In genomic region chr11:118265954-118266353, GRCh38 we compare ENCODE assay signal across 17 cellular contexts. TPM values are rescaled to one million over a fixed set of nuclear protein-coding genes. Genes with fewer than 3 reads are reported as not detected.
A peak's percentile ranks its signal among the peaks of the same experiment; 100 is the strongest.
DNase-seq lines count a peak whose midpoint lies in the region; ATAC-seq, FAIRE-seq and TF ChIP-seq lines count a peak whose summit lies in the region.
"Had no signal": no experiment of that assay in that cellular context is flagged by ENCODE, and none has a peak within 500 bp of the region (broad histone marks: within the 10 kb centered on the region; RNA-seq: fewer than 3 reads in every experiment).

No MANE protein-coding gene starts in this region.

- no peak overlapping the region for H2AK5ac ChIP-seq in H1 (ENCODE audit: low read depth, low read length)

- peak overlapping the region; percentile 41 for H3K27ac Mint-ChIP-seq in activated naive CD4-positive, alpha-beta T cell treated with anti-CD3 and anti-CD28 coated beads, Interleukin-2, amount 50 U/mL, for 24 hours
- H3K27ac Mint-ChIP-seq in activated naive CD4-positive, alpha-beta T cell treated with anti-CD3 and anti-CD28 coated beads, Interleukin-2, amount 10 ng/mL, durations not matched to agents 7 days and 5 days: no peak overlapping the region
- H3K27ac Mint-ChIP-seq in mesothelial cell of epicardium: peak overlapping the region; percentile 93
- H3K27ac Mint-ChIP-seq: naive B cell had no signal

- no peak overlapping the region for H3K4me3 ChIP-seq in H1 (ENCODE audit: extremely low read depth in 1 of 4, insufficient read depth in 2 of 4, low read depth in 3 of 4, low read length in 4 of 4)
- peak overlapping the region in 2 of 4 donors; percentile 43 to 53 for H3K4me3 ChIP-seq in upper lobe of left lung

- in situ Hi-C loops in G401 (cut with HindIII; ENCODE audit: low sequenced_read_pairs): no loop called here

- no peak overlapping the region for H2BK15ac ChIP-seq in H1 (ENCODE audit: low read length)

- no peak overlapping the region for H3K56ac ChIP-seq in H1 (replicated peaks; ENCODE audit: insufficient read length, low read depth, low read length)

- peaks cover 1 to 42% (median 31%) of the 10 kb centered on the region in 4 experiments for H3K27me3 ChIP-seq in H1 (replicated peaks in 1 of 4; ENCODE audit: control insufficient read depth in 3 of 4, extremely low read depth in 1 of 4, insufficient read depth in 3 of 4, low read length in 3 of 4)
- no peaks in the 10 kb centered on the region for H3K27me3 ChIP-seq in upper lobe of left lung

- H3K27ac ChIP-seq in H1 (ENCODE audit: low read depth, low read length): no peak overlapping the region
- H3K27ac ChIP-seq in upper lobe of left lung: peak overlapping the region; percentile 72 to 83 (median 77)

- H4K8ac ChIP-seq in H1 (ENCODE audit: extremely low read depth, insufficient read depth, low read length): no peak overlapping the region

- no peak overlapping the region for H2BK120ac ChIP-seq in H1 (replicated peaks; ENCODE audit: low read depth, low read length)

- 0 out of 2 replicates have a peak overlapping the region, but pooled peaks have one; percentile 38 for H2BK20ac ChIP-seq in H1 (ENCODE audit: low read length)

- no peak overlapping the region for H3K4ac ChIP-seq in H1 (replicated peaks; ENCODE audit: insufficient read length, low read depth, low read length)

- POLR2A ChIA-PET in H1 (lab: Charles Lee; ENCODE audit: partially characterized antibody): interaction anchor here (1.4 to 1.5 kb wide), 2 partner anchors 10 to 12 kb away, joined by 3 to 4 read pairs; no protein-coding TSS in a partner anchor

- H3K23ac ChIP-seq in H1 (ENCODE audit: insufficient read length): no peak overlapping the region

- H3K4me1 ChIP-seq in H1 (replicated peaks in 1 of 4; ENCODE audit: control insufficient read depth in 3 of 4, insufficient read depth in 4 of 4, low read length in 3 of 4) (peaks cover 3 to 11% (median 4%) of the 10 kb centered on the region in 4 experiments; a peak in 4 of 7 replicates), upper lobe of left lung (peaks cover 6 to 31% (median 18%) of the 10 kb centered on the region in 4 donors)

- no peak overlapping the region for H2BK5ac ChIP-seq in H1 (ENCODE audit: low read depth, low read length)

- no peak for DNase-seq in activated naive CD4-positive, alpha-beta T cell treated with anti-CD3 and anti-CD28 coated beads, Interleukin-2, amount 10 ng/mL, durations not matched to agents 7 days and 5 days
- no peak for DNase-seq in H1 (ENCODE audit: low read depth in 1 of 2, low spot score in 2 of 2)
- no peak for DNase-seq in mesothelial cell of epicardium (ENCODE audit: low spot score in 2 of 2, unreplicated experiment in 2 of 2)
- DNase-seq in upper lobe of left lung: peak in 1 of 2 donors; percentile 92
- no peak for DNase-seq in H4 (ENCODE audit: low spot score)
- no peak for DNase-seq in G401 (ENCODE audit: low spot score)
- DNase-seq in DMS114 treated with DMSO at 0.1 percent for 48 hours (lab: John Stamatoyannopoulos, UW; ENCODE audit: unreplicated experiment): no peak
- DNase-seq: activated CD8-positive, alpha-beta memory T cell treated with anti-CD3 and anti-CD28 coated beads for 24 hours; activated gamma-delta T cell; CD8-positive, alpha-beta T cell; foreskin fibroblast; naive B cell; NCI-H2081; SK-N-SH; stimulated activated CD4-positive, alpha-beta T cell treated with anti-CD3 and anti-CD28 coated beads, Interleukin-4, amount 100 ng/mL, for 4 hours had no signal

- no peaks in the 10 kb centered on the region for H4K20me1 ChIP-seq in H1 (replicated peaks in 1 of 2; ENCODE audit: control insufficient read depth in 1 of 2, insufficient read depth in 2 of 2, low read length in 2 of 2)

- 77% methylated on average over 1 of the region's 1 CpG; no CpG with 5 or more reads in 1 of the 2 experiments for whole genome bisulfite sequencing in H1 (ENCODE audit: extremely low coverage in 1 of 2, insufficient coverage in 1 of 2, insufficient read length in 1 of 2, insufficient replicate concordance in 2 of 2, low coverage in 1 of 2, low lambda C conversion rate in 2 of 2, missing lambda C conversion rate in 1 of 2), 2 experiments
- WGBS in upper lobe of left lung, 2 donors: 43 to 53% methylated on average over 1 of the region's 1 CpG

- H3K18ac ChIP-seq in H1 (ENCODE audit: extremely low read depth, low read length): no peak overlapping the region

- no peak for TF ChIP-seq RAD21 in H1 (IDR thresholded peaks at IDR 0.05 in 1 of 2, conservative IDR thresholded peaks at IDR 0.05 in 1 of 2; ENCODE audit: low read depth in 2 of 2, low read length in 2 of 2)

- H2BK12ac ChIP-seq in H1 (ENCODE audit: low read depth, low read length): no peak overlapping the region

- H3K9ac ChIP-seq in H1 (replicated peaks in 1 of 4; ENCODE audit: extremely low read depth in 1 of 4, low read depth in 3 of 4, low read length in 3 of 4): no peak overlapping the region
- H3K9ac ChIP-seq: SK-N-SH had no signal

- CTCF ChIA-PET in activated naive CD4-positive, alpha-beta T cell treated with anti-CD3 and anti-CD28 coated beads, Interleukin-2, amount 10 ng/mL, durations not matched to agents 7 days and 5 days (lab: Charles Lee): interaction anchor here (2.9 to 4.2 kb wide), 2 partner anchors 12 to 67 kb away, joined by 13 to 22 read pairs; no protein-coding TSS in a partner anchor
- CTCF ChIA-PET in H1 (lab: Charles Lee; ENCODE audit: partially characterized antibody): interaction anchor here (0.6 to 2.6 kb wide), 7 partner anchors 12 to 95 kb away, joined by 3 to 15 read pairs (median 8); no protein-coding TSS in a partner anchor

- no peak overlapping the region for H3K4me2 ChIP-seq in H1 (ENCODE audit: insufficient read depth in 1 of 2, low read depth in 2 of 2, low read length in 2 of 2)
- H3K4me2 ChIP-seq: SK-N-SH had no signal

- peaks cover 40% of the 10 kb centered on the region for H3K4me1 Mint-ChIP-seq in activated naive CD4-positive, alpha-beta T cell treated with anti-CD3 and anti-CD28 coated beads, Interleukin-2, amount 50 U/mL, for 24 hours
- peaks cover 42% of the 10 kb centered on the region for H3K4me1 Mint-ChIP-seq in activated naive CD4-positive, alpha-beta T cell treated with anti-CD3 and anti-CD28 coated beads, Interleukin-2, amount 10 ng/mL, durations not matched to agents 7 days and 5 days
- peaks cover 43% of the 10 kb centered on the region for H3K4me1 Mint-ChIP-seq in mesothelial cell of epicardium

- TF ChIP-seq CTCF in H1 (IDR thresholded peaks at IDR 0.05; ENCODE audit: control extremely low read depth in 1 of 3, insufficient read depth in 1 of 3, low read depth in 1 of 3, low read length in 3 of 3) (no peak), mesothelial cell of epicardium (IDR thresholded peaks at IDR 0.05; ENCODE audit: unreplicated experiment) (no peak), upper lobe of left lung (IDR thresholded peaks at IDR 0.05) (no peak)

- FAIRE-seq in H1 (lab: Jason Lieb, UNC): no peak

- TF ChIP-seq EP300 in H1 (IDR thresholded peaks at IDR 0.05; ENCODE audit: borderline replicate concordance in 1 of 2, low read depth in 2 of 2, low read length in 2 of 2): no peak
- TF ChIP-seq EP300 in upper lobe of left lung (IDR thresholded peaks at IDR 0.05): peak in 3 of 4 donors; percentile 75 to 96 (median 77)

- H3K4me3 Mint-ChIP-seq in activated naive CD4-positive, alpha-beta T cell treated with anti-CD3 and anti-CD28 coated beads, Interleukin-2, amount 50 U/mL, for 24 hours: no peak overlapping the region
- no peak overlapping the region for H3K4me3 Mint-ChIP-seq in activated naive CD4-positive, alpha-beta T cell treated with anti-CD3 and anti-CD28 coated beads, Interleukin-2, amount 10 ng/mL, durations not matched to agents 7 days and 5 days
- H3K4me3 Mint-ChIP-seq in mesothelial cell of epicardium: peak overlapping the region; percentile 7
- H3K4me3 Mint-ChIP-seq: CD8-positive, alpha-beta T cell; naive B cell had no signal

- H3K36me3 Mint-ChIP-seq in activated naive CD4-positive, alpha-beta T cell treated with anti-CD3 and anti-CD28 coated beads, Interleukin-2, amount 50 U/mL, for 24 hours: peaks cover 4% of the 10 kb centered on the region
- peaks cover 5% of the 10 kb centered on the region for H3K36me3 Mint-ChIP-seq in activated naive CD4-positive, alpha-beta T cell treated with anti-CD3 and anti-CD28 coated beads, Interleukin-2, amount 10 ng/mL, durations not matched to agents 7 days and 5 days
- H3K36me3 Mint-ChIP-seq in mesothelial cell of epicardium: peaks cover 7% of the 10 kb centered on the region
- H3K36me3 Mint-ChIP-seq: CD8-positive, alpha-beta T cell; naive B cell had no signal

- H3K23me2 ChIP-seq in H1 (ENCODE audit: low read depth, low read length): peaks cover 5% of the 10 kb centered on the region; the same call in 1 of the 2 replicates

- no peak for TF ChIP-seq POLR2A in H1 (IDR thresholded peaks at IDR 0.05; ENCODE audit: control extremely low read depth in 1 of 2, low read depth in 2 of 2, low read length in 2 of 2)
- TF ChIP-seq POLR2A in upper lobe of left lung (IDR thresholded peaks at IDR 0.05): peak in 1 of 4 donors; percentile 66

- H2AFZ ChIP-seq in H1 (ENCODE audit: low read length): peak overlapping the region; percentile 57; the same call in 1 of the 2 replicates

- no peaks in the 10 kb centered on the region for H3K9me3 Mint-ChIP-seq in activated naive CD4-positive, alpha-beta T cell treated with anti-CD3 and anti-CD28 coated beads, Interleukin-2, amount 50 U/mL, for 24 hours
- H3K9me3 Mint-ChIP-seq in activated naive CD4-positive, alpha-beta T cell treated with anti-CD3 and anti-CD28 coated beads, Interleukin-2, amount 10 ng/mL, durations not matched to agents 7 days and 5 days: no peaks in the 10 kb centered on the region
- no peaks in the 10 kb centered on the region for H3K9me3 Mint-ChIP-seq in mesothelial cell of epicardium
- H3K9me3 Mint-ChIP-seq: CD8-positive, alpha-beta T cell; naive B cell had no signal

- no peak overlapping the region for H4K91ac ChIP-seq in H1 (replicated peaks; ENCODE audit: insufficient read length, low read length)

- H3K79me2 ChIP-seq in H1 (ENCODE audit: control insufficient read depth in 1 of 2, insufficient read depth in 2 of 2, low read length in 2 of 2): no peaks in the 10 kb centered on the region

- H4K5ac ChIP-seq in H1 (ENCODE audit: insufficient read length, low read depth, low read length): no peak overlapping the region

- H3K79me1 ChIP-seq in H1 (ENCODE audit: low read depth, low read length): no peaks in the 10 kb centered on the region

- H3K9me3 ChIP-seq in H1 (ENCODE audit: insufficient read depth in 2 of 2, low read depth in 1 of 2, low read length in 1 of 2) (no peaks in the 10 kb centered on the region), upper lobe of left lung (no peaks in the 10 kb centered on the region)
- H3K9me3 ChIP-seq: SK-N-SH had no signal

- no peak overlapping the region for H3K14ac ChIP-seq in H1 (ENCODE audit: insufficient read length)

- no peaks in the 10 kb centered on the region for H3K27me3 Mint-ChIP-seq in activated naive CD4-positive, alpha-beta T cell treated with anti-CD3 and anti-CD28 coated beads, Interleukin-2, amount 50 U/mL, for 24 hours
- H3K27me3 Mint-ChIP-seq in activated naive CD4-positive, alpha-beta T cell treated with anti-CD3 and anti-CD28 coated beads, Interleukin-2, amount 10 ng/mL, durations not matched to agents 7 days and 5 days: peaks cover 38% of the 10 kb centered on the region
- H3K27me3 Mint-ChIP-seq in mesothelial cell of epicardium (ENCODE audit: low read depth): peaks cover 38% of the 10 kb centered on the region

- peak; percentile 25 to 56 for ATAC-seq in upper lobe of left lung (ENCODE audit: low FRiP score in 2 of 2)
- ATAC-seq: CD8-positive, alpha-beta T cell had no signal

- no peaks in the 10 kb centered on the region for H3K36me3 ChIP-seq in H1 (ENCODE audit: control insufficient read depth in 2 of 4, insufficient read depth in 4 of 4, low read length in 3 of 4)
- peaks cover 0 to 9% (median 0%) of the 10 kb centered on the region in 4 donors for H3K36me3 ChIP-seq in upper lobe of left lung

RNA-seq across cellular contexts. Expression of gene MPZL2, which starts 1.9 kb away (rescaled TPM):
- total RNA-seq in H1 (2021; fragmentation: NEBNext Ultra II Directional; extraction: Animal tissue kit (Norgen Biotek cat#: 25700)): 2.4 and 2.6 TPM in 2 replicates
- 2.3 and 3.2 TPM in 2 replicates for polyA plus RNA-seq in H1 (2011; rRNA removed)
- 2.8 TPM for polyA plus RNA-seq in H1 (2011; cell fraction: cytosol; rRNA removed)
- polyA plus RNA-seq in H1 (2011; cell fraction: nucleus; rRNA removed): 4.4 TPM
- 2.4 to 2.9 TPM (median 2.8 TPM) in 4 replicates for polyA plus RNA-seq in H1 (2012, experiment 1 of 2)
- polyA plus RNA-seq in H1 (2012, experiment 2 of 2): 2.2 TPM
- polyA plus RNA-seq in H1 (2013, experiment 1 of 2): 4.7 TPM
- polyA plus RNA-seq in H1 (2013, experiment 2 of 2): 5.6 TPM
- polyA minus RNA-seq in H1 (2011; rRNA and poly(A)+ RNA removed): 2.4 and 3.1 TPM in 2 replicates
- 2.6 TPM for polyA minus RNA-seq in H1 (2011; cell fraction: cytosol; rRNA and poly(A)+ RNA removed)
- polyA minus RNA-seq in H1 (2011; cell fraction: nucleus; rRNA and poly(A)+ RNA removed): 6.4 TPM
- total RNA-seq in mesothelial cell of epicardium: 32.3 to 36.9 TPM (median 32.8 TPM) in 3 replicates
- 100 to 1,000 TPM in 3 of 6 donors, 10 to 100 TPM in 3; 51.6 to 146 (median 110) TPM for total RNA-seq in upper lobe of left lung
- total RNA-seq in H4 (2014; rRNA removed; shearing (Covaris generic)): 1.0 and 1.7 TPM in 2 replicates
- not detected in 2 replicates for total RNA-seq in G401 (2014; rRNA removed; shearing (Covaris generic))
- total RNA-seq: A673 had no signal

RNA-seq across cellular contexts. Expression of gene MPZL3, which starts 13.8 kb away (rescaled TPM):
- 3.3 and 3.9 TPM in 2 replicates for total RNA-seq in H1 (2021; fragmentation: NEBNext Ultra II Directional; extraction: Animal tissue kit (Norgen Biotek cat#: 25700))
- polyA plus RNA-seq in H1 (2011; rRNA removed): 1.1 and 1.2 TPM in 2 replicates
- polyA plus RNA-seq in H1 (2011; cell fraction: cytosol; rRNA removed): 1.6 TPM
- 0.83 TPM for polyA plus RNA-seq in H1 (2011; cell fraction: nucleus; rRNA removed)
- 1.6 to 2.3 TPM (median 1.8 TPM) in 4 replicates for polyA plus RNA-seq in H1 (2012, experiment 1 of 2)
- polyA plus RNA-seq in H1 (2012, experiment 2 of 2): 0.66 TPM
- polyA plus RNA-seq in H1 (2013, experiment 1 of 2): 2.4 TPM
- 3.2 TPM for polyA plus RNA-seq in H1 (2013, experiment 2 of 2)
- 5.5 TPM in 2 replicates for polyA minus RNA-seq in H1 (2011; rRNA and poly(A)+ RNA removed)
- 2.4 TPM for polyA minus RNA-seq in H1 (2011; cell fraction: cytosol; rRNA and poly(A)+ RNA removed)
- polyA minus RNA-seq in H1 (2011; cell fraction: nucleus; rRNA and poly(A)+ RNA removed): 0.80 TPM
- total RNA-seq in mesothelial cell of epicardium (5.0 to 5.7 TPM (median 5.2 TPM) in 3 replicates), upper lobe of left lung (10 to 100 TPM in 4 of 6 donors, 1 to 10 TPM in 2; 2.3 to 27.7 (median 10.4) TPM)
- total RNA-seq in H4 (2014; rRNA removed; shearing (Covaris generic)): 9.8 and 10.4 TPM in 2 replicates
- total RNA-seq in G401 (2014; rRNA removed; shearing (Covaris generic)): not detected in 2 replicates

RNA-seq across cellular contexts. Expression of gene CD3E, which starts 38.6 kb away (rescaled TPM):
- not detected in 2 replicates for total RNA-seq in H1 (2021; fragmentation: NEBNext Ultra II Directional; extraction: Animal tissue kit (Norgen Biotek cat#: 25700))
- polyA plus RNA-seq in H1 (2011; rRNA removed): 0.05 TPM in 1 of 2 replicates, not detected in the other
- polyA plus RNA-seq in H1 (2011; cell fraction: cytosol; rRNA removed): not detected
- 0.10 TPM for polyA plus RNA-seq in H1 (2011; cell fraction: nucleus; rRNA removed)
- polyA plus RNA-seq in H1 (2012, experiment 1 of 2): not detected in 4 replicates
- polyA plus RNA-seq in H1 (2012, experiment 2 of 2): not detected
- polyA plus RNA-seq in H1 (2013, experiment 1 of 2): not detected
- 0.13 TPM for polyA plus RNA-seq in H1 (2013, experiment 2 of 2)
- polyA minus RNA-seq in H1 (2011; rRNA and poly(A)+ RNA removed): not detected in 2 replicates
- not detected for polyA minus RNA-seq in H1 (2011; cell fraction: cytosol; rRNA and poly(A)+ RNA removed)
- polyA minus RNA-seq in H1 (2011; cell fraction: nucleus; rRNA and poly(A)+ RNA removed): not detected
- total RNA-seq in mesothelial cell of epicardium: not detected in 3 replicates
- 10 to 100 TPM in 2 of 6 donors, 1 to 10 TPM in 4; 3.9 to 13.6 (median 9.1) TPM for total RNA-seq in upper lobe of left lung
- not detected in 2 replicates for total RNA-seq in H4 (2014; rRNA removed; shearing (Covaris generic))
- not detected in 2 replicates for total RNA-seq in G401 (2014; rRNA removed; shearing (Covaris generic))
- total RNA-seq: A673 had no signal
- polyA plus RNA-seq: SK-N-SH had no signal

RNA-seq across cellular contexts. Expression of gene JAML, which starts 41.1 kb away (rescaled TPM):
- 0.58 and 0.86 TPM in 2 replicates for total RNA-seq in H1 (2021; fragmentation: NEBNext Ultra II Directional; extraction: Animal tissue kit (Norgen Biotek cat#: 25700))
- polyA plus RNA-seq in H1 (2011; rRNA removed): 0.05 and 0.12 TPM in 2 replicates
- 0.08 TPM for polyA plus RNA-seq in H1 (2011; cell fraction: cytosol; rRNA removed)
- 0.07 TPM for polyA plus RNA-seq in H1 (2011; cell fraction: nucleus; rRNA removed)
- 0.32 to 0.98 TPM (median 0.44 TPM) in 4 replicates for polyA plus RNA-seq in H1 (2012, experiment 1 of 2)
- polyA plus RNA-seq in H1 (2012, experiment 2 of 2): 0.50 TPM
- polyA plus RNA-seq in H1 (2013, experiment 1 of 2): 0.30 TPM
- 0.39 TPM for polyA plus RNA-seq in H1 (2013, experiment 2 of 2)
- 0.03 and 0.17 TPM in 2 replicates for polyA minus RNA-seq in H1 (2011; rRNA and poly(A)+ RNA removed)
- not detected for polyA minus RNA-seq in H1 (2011; cell fraction: cytosol; rRNA and poly(A)+ RNA removed)
- polyA minus RNA-seq in H1 (2011; cell fraction: nucleus; rRNA and poly(A)+ RNA removed): 0.70 TPM
- total RNA-seq in mesothelial cell of epicardium (not detected in 3 replicates), upper lobe of left lung (100 to 1,000 TPM in 2 of 6 donors, 10 to 100 TPM in 4; 33.0 to 105 (median 49.5) TPM)
- total RNA-seq in H4 (2014; rRNA removed; shearing (Covaris generic)): not detected in 2 replicates
- not detected in 2 replicates for total RNA-seq in G401 (2014; rRNA removed; shearing (Covaris generic))
- total RNA-seq: A673 had no signal
- polyA plus RNA-seq: SK-N-SH had no signal
